8 cellular contexts compared by ENCODE assay signal in the genomic region with DNA sequence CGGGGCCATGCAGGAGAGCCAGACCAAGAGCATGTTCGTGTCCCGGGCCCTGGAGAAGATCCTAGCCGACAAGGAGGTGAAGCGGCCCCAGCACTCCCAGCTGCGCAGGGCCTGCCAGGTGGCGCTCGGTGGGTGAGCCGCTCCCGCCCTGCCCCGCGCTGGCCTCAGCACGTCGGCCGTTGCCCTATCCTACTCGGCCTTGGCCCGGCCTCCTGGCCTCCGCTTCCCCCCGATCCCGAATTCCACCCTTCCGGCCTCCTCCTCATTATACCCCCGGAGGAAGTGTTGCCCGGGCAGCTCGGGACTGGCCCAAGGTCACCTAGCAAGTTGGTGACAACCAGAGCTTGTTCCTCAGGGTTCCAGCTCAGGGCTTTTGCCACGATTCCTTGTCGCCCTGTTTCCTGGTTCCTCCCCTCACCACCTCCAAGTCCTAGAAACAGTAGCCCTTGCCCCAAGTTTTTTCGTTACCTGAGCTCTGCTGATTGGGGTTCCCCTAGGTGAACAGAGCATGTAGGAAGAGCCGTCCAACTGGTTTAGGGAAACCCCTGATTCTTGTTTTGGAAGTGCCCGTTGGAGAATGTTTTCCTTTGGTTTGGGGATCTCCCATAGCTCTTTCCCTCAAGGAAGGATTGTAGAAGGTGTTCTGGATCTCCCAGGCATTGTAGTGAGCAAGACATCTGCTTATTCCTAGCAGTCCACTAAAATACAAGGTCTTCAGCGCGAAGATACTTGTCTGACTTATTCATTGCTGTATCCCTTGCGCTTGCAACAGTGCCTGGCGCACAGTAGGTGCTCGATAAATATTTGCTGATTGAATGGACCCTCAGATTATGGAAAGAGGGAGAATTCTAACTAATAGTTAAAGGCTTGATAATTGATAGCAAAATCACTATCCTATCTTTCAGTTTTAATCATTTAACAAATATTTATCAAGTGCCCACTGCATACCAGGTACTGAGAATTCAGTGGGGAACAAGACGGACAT. TPM values are rescaled to one million over a fixed set of nuclear protein-coding genes. Genes with fewer than 3 reads are reported as not detected.
DNase-seq lines count a peak whose midpoint lies in the region; ATAC-seq and TF ChIP-seq lines count a peak whose summit lies in the region.

No MANE protein-coding gene starts in this region.

- H3K9me3 ChIP-seq in DOHH2 (ENCODE audit: control insufficient read depth, insufficient read depth, low read length): no peaks in the 10 kb centered on the region
- H3K9me3 ChIP-seq in neural cell (ENCODE audit: low read length): no peaks in the 10 kb centered on the region

- ATAC-seq in GM21515 (IDR thresholded peaks at IDR 0.05; ENCODE audit: unreplicated experiment): peak; percentile 38

- H3K4me1 ChIP-seq in DOHH2 (ENCODE audit: control insufficient read depth, low read length): peaks cover 61% of the 10 kb centered on the region

- H3K27ac ChIP-seq in DOHH2 (ENCODE audit: low read depth, low read length): peak overlapping the region; percentile 48
- peak overlapping the region; percentile 67 for H3K27ac ChIP-seq in neural cell (ENCODE audit: low read length)

- peaks cover 54% of the 10 kb centered on the region for H3K79me2 ChIP-seq in DOHH2 (ENCODE audit: control insufficient read depth, low read length)
- H3K79me2 ChIP-seq in neural cell (replicated peaks; ENCODE audit: insufficient read depth, low read length): peaks cover 36% of the 10 kb centered on the region

- peaks cover 7% of the 10 kb centered on the region; the same call in 1 of the 2 replicates for H3K36me3 ChIP-seq in DOHH2 (ENCODE audit: control insufficient read depth, low read length)
- no peaks in the 10 kb centered on the region for H3K36me3 ChIP-seq in neural cell (ENCODE audit: insufficient read depth, low read length)

- TF ChIP-seq CTCF in DOHH2 (IDR thresholded peaks at IDR 0.05; ENCODE audit: low read depth, low read length, poor library complexity, severe bottlenecking) (no peak), fibroblast of mammary gland (conservative IDR thresholded peaks at IDR 0.05; ENCODE audit: control insufficient read depth, insufficient read depth, low read depth, low read length) (no peak), neural cell (IDR thresholded peaks at IDR 0.05; ENCODE audit: poor library complexity, severe bottlenecking) (no peak)

- H3K4me3 ChIP-seq in DOHH2 (ENCODE audit: low read length) (peak overlapping the region; percentile 97), fibroblast of mammary gland (ENCODE audit: control insufficient read depth, low read depth, low read length) (peak overlapping the region; percentile 75), neural cell (ENCODE audit: low read length) (peak overlapping the region; percentile 90)

- no peak for TF ChIP-seq EP300 in neural cell (conservative IDR thresholded peaks at IDR 0.05; ENCODE audit: poor library complexity, severe bottlenecking)

- H3K4me2 ChIP-seq in DOHH2 (ENCODE audit: low read length) (peak overlapping the region; percentile 95), neural cell (ENCODE audit: low read length) (peak overlapping the region; percentile 86)

- peak in 41 of 76 experiments; percentile 27 to 83 (median 60) for DNase-seq in HUDEP-2 (lab: John Stamatoyannopoulos, UW; ENCODE audit: unreplicated experiment in 76 of 76)
- DNase-seq in T-helper 9 cell: peak; percentile 4
- peak; percentile 37 for DNase-seq in fibroblast of mammary gland (ENCODE audit: low read depth)
- no peak for DNase-seq in GDM1 (lab: John Stamatoyannopoulos, UW)
- no peak for DNase-seq in occipital lobe (lab: John Stamatoyannopoulos, UW)

- H4K20me1 ChIP-seq in DOHH2 (ENCODE audit: control insufficient read depth, insufficient read depth, low read depth, low read length) (no peaks in the 10 kb centered on the region), neural cell (ENCODE audit: insufficient read depth) (no peaks in the 10 kb centered on the region)

- H2AFZ ChIP-seq in neural cell (ENCODE audit: low read depth, low read length): peak overlapping the region; percentile 75

- H3K27me3 ChIP-seq in DOHH2 (ENCODE audit: control insufficient read depth, low read length) (no peaks in the 10 kb centered on the region), neural cell (ENCODE audit: insufficient read depth, low read depth, low read length) (no peaks in the 10 kb centered on the region)

- TF ChIP-seq RAD21 in neural cell (conservative IDR thresholded peaks at IDR 0.05): no peak

- H3F3A ChIP-seq in DOHH2 (ENCODE audit: control insufficient read depth, insufficient read depth) (peaks cover 16% of the 10 kb centered on the region), neural cell (ENCODE audit: insufficient read depth, low read length, poor library complexity, severe bottlenecking) (no peaks in the 10 kb centered on the region)

- H3K9ac ChIP-seq in neural cell (ENCODE audit: low read length): peak overlapping the region; percentile 88

- no peaks in the 10 kb centered on the region for H3K9me2 ChIP-seq in DOHH2 (replicated peaks; ENCODE audit: control insufficient read depth, low read length)
- H3K9me2 ChIP-seq in neural cell (ENCODE audit: insufficient read depth, low read length): no peaks in the 10 kb centered on the region

TF ChIP-seq in neural cell, 6 proteins besides CTCF, POLR2A, EP300 and RAD21:
- TF ChIP-seq TAF1 (IDR thresholded peaks at IDR 0.05; ENCODE audit: low read depth): no peak
- no peak for TF ChIP-seq POLR2AphosphoS5 (IDR thresholded peaks at IDR 0.05)
- TF ChIP-seq SMC3 (conservative IDR thresholded peaks at IDR 0.05; ENCODE audit: poor library complexity): no peak
- TF ChIP-seq, protein P1, sequence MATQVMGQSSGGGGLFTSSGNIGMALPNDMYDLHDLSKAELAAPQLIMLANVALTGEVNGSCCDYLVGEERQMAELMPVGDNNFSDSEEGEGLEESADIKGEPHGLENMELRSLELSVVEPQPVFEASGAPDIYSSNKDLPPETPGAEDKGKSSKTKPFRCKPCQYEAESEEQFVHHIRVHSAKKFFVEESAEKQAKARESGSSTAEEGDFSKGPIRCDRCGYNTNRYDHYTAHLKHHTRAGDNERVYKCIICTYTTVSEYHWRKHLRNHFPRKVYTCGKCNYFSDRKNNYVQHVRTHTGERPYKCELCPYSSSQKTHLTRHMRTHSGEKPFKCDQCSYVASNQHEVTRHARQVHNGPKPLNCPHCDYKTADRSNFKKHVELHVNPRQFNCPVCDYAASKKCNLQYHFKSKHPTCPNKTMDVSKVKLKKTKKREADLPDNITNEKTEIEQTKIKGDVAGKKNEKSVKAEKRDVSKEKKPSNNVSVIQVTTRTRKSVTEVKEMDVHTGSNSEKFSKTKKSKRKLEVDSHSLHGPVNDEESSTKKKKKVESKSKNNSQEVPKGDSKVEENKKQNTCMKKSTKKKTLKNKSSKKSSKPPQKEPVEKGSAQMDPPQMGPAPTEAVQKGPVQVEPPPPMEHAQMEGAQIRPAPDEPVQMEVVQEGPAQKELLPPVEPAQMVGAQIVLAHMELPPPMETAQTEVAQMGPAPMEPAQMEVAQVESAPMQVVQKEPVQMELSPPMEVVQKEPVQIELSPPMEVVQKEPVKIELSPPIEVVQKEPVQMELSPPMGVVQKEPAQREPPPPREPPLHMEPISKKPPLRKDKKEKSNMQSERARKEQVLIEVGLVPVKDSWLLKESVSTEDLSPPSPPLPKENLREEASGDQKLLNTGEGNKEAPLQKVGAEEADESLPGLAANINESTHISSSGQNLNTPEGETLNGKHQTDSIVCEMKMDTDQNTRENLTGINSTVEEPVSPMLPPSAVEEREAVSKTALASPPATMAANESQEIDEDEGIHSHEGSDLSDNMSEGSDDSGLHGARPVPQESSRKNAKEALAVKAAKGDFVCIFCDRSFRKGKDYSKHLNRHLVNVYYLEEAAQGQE (IDR thresholded peaks at IDR 0.05; ENCODE audit: borderline replicate concordance): no peak
- no peak for TF ChIP-seq EZH2 (IDR thresholded peaks at IDR 0.05; ENCODE audit: borderline replicate concordance, insufficient read depth, low read length, poor library complexity, severe bottlenecking)
- TF ChIP-seq MXI1 (conservative IDR thresholded peaks at IDR 0.05; ENCODE audit: poor library complexity, severe bottlenecking): no peak
TF ChIP-seq in neural cell: peak in this region for 0.

RNA-seq across cellular contexts. Expression of a gene that starts 0.7 kb away (rescaled TPM):
- polyA plus RNA-seq in neural cell: 19.8 and 21.7 TPM in 2 replicates
- polyA minus RNA-seq in neural cell: 45.3 and 45.4 TPM in 2 replicates
- total RNA-seq in occipital lobe: 27.5 TPM

Comparison
In these comparisons a context has a peak if more than half of its experiments do, and no peak if none do; other contexts are left out.
1. DNase-seq: peak in HUDEP-2 (41 of 76), T-helper 9 cell (single experiment) and fibroblast of mammary gland (single experiment); none in GDM1 (single experiment) and occipital lobe (single experiment).
2. Peak in every context shown above with its lines, with median percentiles within 50 percentile points of each other: H3K4me3 ChIP-seq.